In the genomic region with DNA sequence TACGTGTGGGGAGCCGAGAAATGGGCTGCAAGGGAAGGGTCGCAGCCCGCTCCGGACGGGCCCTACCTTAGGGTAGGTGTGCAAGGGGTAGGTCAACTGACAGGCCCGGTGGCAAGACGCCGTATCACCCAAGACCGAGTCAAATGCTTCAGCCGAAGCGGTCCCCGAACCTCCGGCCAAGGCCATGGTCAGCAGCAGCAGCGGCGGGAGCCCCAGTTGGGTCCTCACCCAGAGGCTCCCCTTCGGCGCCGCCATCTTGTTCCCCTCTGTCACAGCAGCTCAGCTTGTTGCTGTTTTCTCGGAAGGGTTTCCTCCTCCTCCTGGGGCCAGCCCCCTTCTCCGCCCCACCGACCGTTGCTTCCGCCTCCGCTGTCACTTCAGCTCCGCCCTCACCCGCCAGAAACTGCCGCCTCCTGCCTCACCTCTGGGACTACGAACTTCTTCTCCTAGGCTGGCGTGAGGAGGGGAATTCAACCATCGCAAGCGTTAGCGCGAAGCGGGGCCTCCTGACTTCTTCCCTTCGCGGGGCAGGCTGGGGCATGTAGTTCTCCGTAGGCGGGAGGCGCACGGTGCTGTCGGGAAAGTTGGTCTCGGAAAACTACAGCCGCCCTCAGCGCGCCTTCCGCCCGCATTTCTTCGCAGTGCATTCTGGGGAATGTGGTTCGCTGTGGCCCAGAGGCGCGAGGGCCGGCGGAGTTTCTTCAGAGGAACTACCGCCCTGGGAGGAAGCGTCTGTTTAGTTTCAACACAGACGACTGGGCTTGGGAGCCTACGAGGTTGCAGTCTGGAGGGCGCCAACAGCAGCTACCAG, we compare ENCODE assay signal across 7 cellular contexts. TPM values are rescaled to one million over a fixed set of nuclear protein-coding genes. Genes with fewer than 3 reads are reported as not detected.
A peak's percentile ranks its signal among the peaks of the same experiment; 100 is the strongest.
DNase-seq lines count a peak whose midpoint lies in the region; ATAC-seq, FAIRE-seq and TF ChIP-seq lines count a peak whose summit lies in the region.

A gene (plus strand): TSS at position 675 of the 811 bp plus-strand sequence. CDS start 815 bp downstream, outside the sequence.
A gene with protein sequence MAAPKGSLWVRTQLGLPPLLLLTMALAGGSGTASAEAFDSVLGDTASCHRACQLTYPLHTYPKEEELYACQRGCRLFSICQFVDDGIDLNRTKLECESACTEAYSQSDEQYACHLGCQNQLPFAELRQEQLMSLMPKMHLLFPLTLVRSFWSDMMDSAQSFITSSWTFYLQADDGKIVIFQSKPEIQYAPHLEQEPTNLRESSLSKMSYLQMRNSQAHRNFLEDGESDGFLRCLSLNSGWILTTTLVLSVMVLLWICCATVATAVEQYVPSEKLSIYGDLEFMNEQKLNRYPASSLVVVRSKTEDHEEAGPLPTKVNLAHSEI (minus strand): TSS at position 271 of the 811 bp plus-strand sequence. CDS start 16 bp downstream, at position 255.

- no peak within 1 kb of the TSS for H3K27ac Mint-ChIP-seq in astrocyte (ENCODE audit: unreplicated experiment)

- TF ChIP-seq CTCF in astrocyte (IDR thresholded peaks at IDR 0.05; ENCODE audit: insufficient read depth, low read depth, low read length): no peak

- no peaks in the 10 kb centered on the region for H3K27me3 Mint-ChIP-seq in astrocyte (ENCODE audit: low read depth, unreplicated experiment)

- H3K36me3 Mint-ChIP-seq in astrocyte (ENCODE audit: low read depth, unreplicated experiment): no peaks in the 10 kb centered on the region

- no peaks in the 10 kb centered on the region for H3K36me3 ChIP-seq in astrocyte (ENCODE audit: insufficient read depth, low read length)

- H3K4me2 ChIP-seq in astrocyte (ENCODE audit: low read length): peak within 1 kb of the TSS; percentile 98

- DNase-seq in GM18507 (ENCODE audit: extremely low spot score, insufficient read length, low read depth) (peak; percentile 88), NCI-H2029 (lab: John Stamatoyannopoulos, UW) (peak; percentile 100), T-helper 22 cell (ENCODE audit: low read depth) (peak; percentile 97), astrocyte (ENCODE audit: low read depth) (peak; percentile 98), hepatic stellate cell (ENCODE audit: low spot score) (peak; percentile 91), renal cortical epithelial cell (ENCODE audit: low read depth) (peak; percentile 98)

- peaks cover 9% of the 10 kb centered on the region for H4K20me1 ChIP-seq in astrocyte (ENCODE audit: insufficient read depth, low read length)

- no peak within 1 kb of the TSS for H3K4me3 Mint-ChIP-seq in astrocyte (ENCODE audit: unreplicated experiment)

- H3K79me2 ChIP-seq in astrocyte (ENCODE audit: insufficient read depth, low read length): peaks cover 47% of the 10 kb centered on the region

- peak within 1 kb of the TSS; percentile 90 for H2AFZ ChIP-seq in astrocyte (ENCODE audit: low read depth, low read length)

- H3K27me3 ChIP-seq in astrocyte (ENCODE audit: insufficient read depth, low read length): no peaks in the 10 kb centered on the region

- peak; percentile 100 for FAIRE-seq in GM18507 (lab: Jason Lieb, UNC)
- FAIRE-seq in astrocyte (lab: Jason Lieb, UNC): no peak

- H3K4me3 ChIP-seq in astrocyte (ENCODE audit: insufficient read depth, low read depth, low read length): peak within 1 kb of the TSS; percentile 97

- H3K9ac ChIP-seq in astrocyte (ENCODE audit: low read length): peak within 1 kb of the TSS; percentile 96

- H3K4me1 Mint-ChIP-seq in astrocyte (ENCODE audit: low read depth, unreplicated experiment): peaks cover 4% of the 10 kb centered on the region

- ATAC-seq in HG02973 (IDR thresholded peaks at IDR 0.05; ENCODE audit: unreplicated experiment): peak; percentile 89

- H3K4me1 ChIP-seq in astrocyte (ENCODE audit: insufficient read depth, low read length): peaks cover 15% of the 10 kb centered on the region

- no peaks in the 10 kb centered on the region for H3K9me3 Mint-ChIP-seq in astrocyte (ENCODE audit: unreplicated experiment)

- peak within 1 kb of the TSS; percentile 90 for H3K27ac ChIP-seq in astrocyte (ENCODE audit: low read depth, low read length)

- no peaks in the 10 kb centered on the region for H3K9me3 ChIP-seq in astrocyte (ENCODE audit: insufficient read depth, low read depth, low read length)

RNA-seq across cellular contexts. Expression of the first gene that starts in this region (rescaled TPM):
- total RNA-seq in astrocyte (3.7 and 4.6 TPM in 2 replicates), renal cortical epithelial cell (2.1 and 5.3 TPM in 2 replicates)

RNA-seq across cellular contexts. Expression of the second gene that starts in this region (rescaled TPM):
- 315 and 386 TPM in 2 replicates for total RNA-seq in astrocyte
- total RNA-seq in renal cortical epithelial cell: 227 and 426 TPM in 2 replicates

Comparison
In these comparisons a context has a peak if more than half of its experiments do, and no peak if none do; other contexts are left out.
1. Peak in every context shown above with its lines: DNase-seq, ATAC-seq, H3K4me3 ChIP-seq and H3K27ac ChIP-seq.